In genomic region chr5:132434391-132434790, GRCh38 we compare ENCODE assay signal across 13 cellular contexts. TPM values are rescaled to one million over a fixed set of nuclear protein-coding genes. Genes with fewer than 3 reads are reported as not detected.
DNase-seq lines count a peak whose midpoint lies in the region; TF ChIP-seq lines count a peak whose summit lies in the region.
"Had no signal": no experiment of that assay in that cellular context is flagged by ENCODE, and none has a peak within 500 bp of the region (broad histone marks: within the 10 kb centered on the region; RNA-seq: fewer than 3 reads in every experiment).

No MANE protein-coding gene starts in this region.

- intact Hi-C loops in activated T-helper 2 cell treated with anti-CD3 and anti-CD28 coated beads, Interferon-gamma antibody, Interleukin-2, Interleukin-4, amounts not matched to agents 10 μg/mL and 5 μg/mL and 100 μg/mL, durations not matched to agents 14 hours and 24 hours and 36 hours (cut with micrococcal nuclease): no loop called here

- H3K27me3 Mint-ChIP-seq in activated CD4-positive, alpha-beta T cell treated with anti-CD3 and anti-CD28 coated beads, Interleukin-2, amount 10 ng/mL, durations not matched to agents 7 days and 5 days: no peaks in the 10 kb centered on the region
- H3K27me3 Mint-ChIP-seq in activated T-helper 2 cell treated with anti-CD3 and anti-CD28 coated beads, Interferon-gamma antibody, Interleukin-2, Interleukin-4, amounts not matched to agents 10 μg/mL and 5 μg/mL and 100 μg/mL, durations not matched to agents 14 hours and 24 hours and 36 hours (ENCODE audit: low read depth): no peaks in the 10 kb centered on the region

- no peak for TF ChIP-seq POLR2A in erythroblast (IDR thresholded peaks at IDR 0.05; ENCODE audit: low read length)

- CTCF ChIA-PET in activated CD4-positive, alpha-beta T cell treated with anti-CD3 and anti-CD28 coated beads, Interleukin-2, amount 10 ng/mL, durations not matched to agents 7 days and 5 days (lab: Charles Lee): interaction anchor here (0.7 to 5.2 kb wide), 5 partner anchors 8 to 39 kb away, joined by 4 to 26 read pairs (median 4); no protein-coding TSS in a partner anchor

- no peak overlapping the region for H3K4me3 Mint-ChIP-seq in activated CD4-positive, alpha-beta T cell treated with anti-CD3 and anti-CD28 coated beads, Interleukin-2, amount 10 ng/mL, durations not matched to agents 7 days and 5 days
- H3K4me3 Mint-ChIP-seq in activated T-helper 2 cell treated with anti-CD3 and anti-CD28 coated beads, Interferon-gamma antibody, Interleukin-2, Interleukin-4, amounts not matched to agents 10 μg/mL and 5 μg/mL and 100 μg/mL, durations not matched to agents 14 hours and 24 hours and 36 hours (ENCODE audit: low read depth): no peak overlapping the region

- H3K4me3 ChIP-seq in liver (ENCODE audit: low read depth in 1 of 3, low read length in 3 of 3): no peak overlapping the region
- H3K4me3 ChIP-seq: lung, thoracic aorta had no signal

- H3K9me3 Mint-ChIP-seq in activated CD4-positive, alpha-beta T cell treated with anti-CD3 and anti-CD28 coated beads, Interleukin-2, amount 10 ng/mL, durations not matched to agents 7 days and 5 days: no peaks in the 10 kb centered on the region
- no peaks in the 10 kb centered on the region for H3K9me3 Mint-ChIP-seq in activated T-helper 2 cell treated with anti-CD3 and anti-CD28 coated beads, Interferon-gamma antibody, Interleukin-2, Interleukin-4, amounts not matched to agents 10 μg/mL and 5 μg/mL and 100 μg/mL, durations not matched to agents 14 hours and 24 hours and 36 hours

- H3K36me3 ChIP-seq in liver (ENCODE audit: control insufficient read depth in 4 of 4, insufficient read depth in 3 of 4, low read depth in 1 of 4, low read length in 3 of 4): no peaks in the 10 kb centered on the region
- H3K36me3 ChIP-seq: thoracic aorta had no signal

- no peaks in the 10 kb centered on the region for H3K9me3 ChIP-seq in liver (ENCODE audit: control insufficient read depth in 4 of 4, low read length in 3 of 4)
- H3K9me3 ChIP-seq: thoracic aorta had no signal

- H3K27me3 ChIP-seq in liver (ENCODE audit: control insufficient read depth in 4 of 4, insufficient read depth in 4 of 4, low read length in 3 of 4): no peaks in the 10 kb centered on the region

- H3K27ac Mint-ChIP-seq in activated CD4-positive, alpha-beta T cell treated with anti-CD3 and anti-CD28 coated beads, Interleukin-2, amount 10 ng/mL, durations not matched to agents 7 days and 5 days: peak overlapping the region; percentile 15
- H3K27ac Mint-ChIP-seq in activated T-helper 2 cell treated with anti-CD3 and anti-CD28 coated beads, Interferon-gamma antibody, Interleukin-2, Interleukin-4, amounts not matched to agents 10 μg/mL and 5 μg/mL and 100 μg/mL, durations not matched to agents 14 hours and 24 hours and 36 hours: peak overlapping the region; percentile 1

- TF ChIP-seq RAD21 in liver (IDR thresholded peaks at IDR 0.05): no peak

- peaks cover 92% of the 10 kb centered on the region for H3K4me1 Mint-ChIP-seq in activated CD4-positive, alpha-beta T cell treated with anti-CD3 and anti-CD28 coated beads, Interleukin-2, amount 10 ng/mL, durations not matched to agents 7 days and 5 days
- H3K4me1 Mint-ChIP-seq in activated T-helper 2 cell treated with anti-CD3 and anti-CD28 coated beads, Interferon-gamma antibody, Interleukin-2, Interleukin-4, amounts not matched to agents 10 μg/mL and 5 μg/mL and 100 μg/mL, durations not matched to agents 14 hours and 24 hours and 36 hours (ENCODE audit: low read depth): peaks cover 79% of the 10 kb centered on the region

- peak overlapping the region; percentile 22 to 45 for H3K27ac ChIP-seq in liver (ENCODE audit: low read depth in 1 of 2, low read length in 2 of 2)
- H3K27ac ChIP-seq: thoracic aorta had no signal

- H3K36me3 Mint-ChIP-seq in activated CD4-positive, alpha-beta T cell treated with anti-CD3 and anti-CD28 coated beads, Interleukin-2, amount 10 ng/mL, durations not matched to agents 7 days and 5 days (ENCODE audit: low read depth): peaks cover 74% of the 10 kb centered on the region
- H3K36me3 Mint-ChIP-seq in activated T-helper 2 cell treated with anti-CD3 and anti-CD28 coated beads, Interferon-gamma antibody, Interleukin-2, Interleukin-4, amounts not matched to agents 10 μg/mL and 5 μg/mL and 100 μg/mL, durations not matched to agents 14 hours and 24 hours and 36 hours (ENCODE audit: low read depth): peaks cover 63% of the 10 kb centered on the region

- TF ChIP-seq CTCF in liver (IDR thresholded peaks at IDR 0.05; ENCODE audit: low read depth, low read length, missing input control): no peak

- DNase-seq in activated CD4-positive, alpha-beta T cell treated with anti-CD3 and anti-CD28 coated beads, Interleukin-2, amount 10 ng/mL, durations not matched to agents 7 days and 5 days: no peak
- no peak for DNase-seq in activated CD4-positive, alpha-beta T cell treated with anti-CD3 and anti-CD28 coated beads for 1 hour
- DNase-seq in activated T-helper 2 cell treated with anti-CD3 and anti-CD28 coated beads, Interferon-gamma antibody, Interleukin-2, Interleukin-4, amounts not matched to agents 10 μg/mL and 5 μg/mL and 100 μg/mL, durations not matched to agents 14 hours and 24 hours and 36 hours (ENCODE audit: low spot score): no peak
- DNase-seq in stimulated activated CD8-positive, alpha-beta memory T cell treated with anti-CD3 and anti-CD28 coated beads, Interleukin-4, amount 100 ng/mL, for 48 hours: peak; percentile 15
- DNase-seq in NCI-H2081 (lab: John Stamatoyannopoulos, UW): no peak
- DNase-seq in erythroblast (lab: John Stamatoyannopoulos, UW): no peak
- no peak for DNase-seq in AML-193 (lab: John Stamatoyannopoulos, UW)
- DNase-seq: DMS 273 treated with DMSO at 0.1 percent for 48 hours, NCI-H446 treated with DMSO at 0.1 percent for 48 hours, T-helper 9 cell had no signal

- WGBS in liver: 84% methylated on average over 3 of the region's 3 CpGs

- no peak overlapping the region for H3K9ac ChIP-seq in liver (ENCODE audit: low read depth in 1 of 2, low read length in 2 of 2)

- H3K4me1 ChIP-seq in liver (ENCODE audit: control insufficient read depth in 4 of 4, insufficient read depth in 4 of 4, low read length in 3 of 4): peaks cover 13 to 45% (median 24%) of the 10 kb centered on the region in 4 donors

- POLR2A ChIA-PET in activated CD4-positive, alpha-beta T cell treated with anti-CD3 and anti-CD28 coated beads, Interleukin-2, amount 10 ng/mL, durations not matched to agents 7 days and 5 days (lab: Charles Lee): no interaction called here

TF ChIP-seq in liver, 16 proteins besides CTCF, POLR2A, EP300 and RAD21:
- TF ChIP-seq ZBTB33 (IDR thresholded peaks at IDR 0.05) (no peak), JUND (IDR thresholded peaks at IDR 0.05) (no peak), TAF1 (conservative IDR thresholded peaks at IDR 0.05) (no peak), MAX (IDR thresholded peaks at IDR 0.05) (no peak), SP1 (IDR thresholded peaks at IDR 0.05) (no peak), YY1 (IDR thresholded peaks at IDR 0.05) (no peak), GABPA (IDR thresholded peaks at IDR 0.05 in 1 of 2, conservative IDR thresholded peaks at IDR 0.05 in 1 of 2) (no peak), HNF4A (conservative IDR thresholded peaks at IDR 0.05) (no peak)
TF ChIP-seq in liver: peak in this region for 0.

RNA-seq across cellular contexts. Expression of gene IRF1, which starts 56.2 kb away (rescaled TPM):
- 100 to 1,000 TPM; 289 to 302 TPM for total RNA-seq in activated CD4-positive, alpha-beta T cell treated with anti-CD3 and anti-CD28 coated beads, Interleukin-2, amount 10 ng/mL, durations not matched to agents 7 days and 5 days
- total RNA-seq in activated T-helper 2 cell treated with anti-CD3 and anti-CD28 coated beads, Interferon-gamma antibody, Interleukin-2, Interleukin-4, amounts not matched to agents 10 μg/mL and 5 μg/mL and 100 μg/mL, durations not matched to agents 14 hours and 24 hours and 36 hours: 155 TPM in 2 replicates
- 10 to 100 TPM in 1 of 2 donors, 1 to 10 TPM in 1; 9.5 to 42.6 TPM for total RNA-seq in liver
- polyA plus RNA-seq in liver: 10 to 100 TPM; 22.1 to 27.3 TPM
